Comparison of ENCODE assay signal across 1 cellular context in genomic region chr22:22912135-22912408, GRCh38.
A peak's percentile ranks its signal among the peaks of the same experiment; 100 is the strongest.
TF ChIP-seq lines count a peak whose summit lies in the region.

No MANE protein-coding gene starts in this region.

TF ChIP-seq in K562, 482 proteins besides CTCF, POLR2A, EP300 and RAD21 (continued from another document):
- no peak for TF ChIP-seq RERE (CRISPR knock-in tag; IDR thresholded peaks at IDR 0.05; ENCODE audit: borderline replicate concordance)
- TF ChIP-seq MYNN (IDR thresholded peaks at IDR 0.05) = no peak
- 0 out of 2 replicates have a peak, but pooled peaks have one; percentile 0 for TF ChIP-seq MYNN (CRISPR knock-in tag; IDR thresholded peaks at IDR 0.05)
- no peak for TF ChIP-seq PBX2 (CRISPR knock-in tag; IDR thresholded peaks at IDR 0.05; ENCODE audit: low read depth)
- TF ChIP-seq PBX2 (tag; conservative IDR thresholded peaks at IDR 0.05; ENCODE audit: low read depth) = no peak
